ENCODE assay signal across 6 cellular contexts in genomic region chr5:128668921-128669320, GRCh38.
"Had no signal": no experiment of that assay in that cellular context is flagged by ENCODE, and none has a peak within 500 bp of the region (broad histone marks: within the 10 kb centered on the region; RNA-seq: fewer than 3 reads in every experiment).

No MANE protein-coding gene starts in this region.

- H3K27ac ChIP-seq: GM23248 had no signal

- H3K4me3 Mint-ChIP-seq: H9 had no signal

- H3K9ac ChIP-seq: GM23248 had no signal

- H2AFZ ChIP-seq: GM23248 had no signal

- H3K27ac Mint-ChIP-seq: H9 had no signal

- H3K4me3 ChIP-seq: GM23248, K562 had no signal

- DNase-seq: GOT3, H9, HCEC 1CT, IMR-90 had no signal
